25 cellular contexts compared by ENCODE assay signal in genomic region chr7:935321-936130, GRCh38. TPM values are rescaled to one million over a fixed set of nuclear protein-coding genes. Genes with fewer than 3 reads are reported as not detected.
DNase-seq lines count a peak whose midpoint lies in the region; ATAC-seq, FAIRE-seq and TF ChIP-seq lines count a peak whose summit lies in the region.
"Had no signal": no experiment of that assay in that cellular context is flagged by ENCODE, and none has a peak within 500 bp of the region (broad histone marks: within the 10 kb centered on the region; RNA-seq: fewer than 3 reads in every experiment).

No MANE protein-coding gene starts in this region.

- DNase-seq in right lobe of liver: peak in 2 of 3 donors; percentile 10 to 43
- no peak for DNase-seq in HepG2 (ENCODE audit: low spot score)
- DNase-seq in PC-9: no peak
- DNase-seq in iPS-NIHi11 (ENCODE audit: low spot score): peak; percentile 42
- DNase-seq in urothelium cell line (ENCODE audit: low spot score): no peak
- no peak for DNase-seq in activated CD8-positive, alpha-beta memory T cell treated with anti-CD3 and anti-CD28 coated beads, Interleukin-2, amount 50 U/mL, for 48 hours
- no peak for DNase-seq in NCI-H774 (lab: John Stamatoyannopoulos, UW)
- DNase-seq: CD4-positive, alpha-beta memory T cell; DMS153; immature natural killer cell; KG1; NCI-H1930; NK-92 treated with Interleukin-12 subunit alpha and Interleukin-12 subunit beta, amount 100 ng/mL, for 24 hours had no signal

- peaks cover 36% of the 10 kb centered on the region for H3F3A ChIP-seq in PC-9 (ENCODE audit: insufficient read depth, low read depth)

- no peak overlapping the region for H3K27ac ChIP-seq in right lobe of liver
- no peak overlapping the region for H3K27ac ChIP-seq in HepG2 (ENCODE audit: extremely low read length, insufficient read depth, low read length)
- H3K27ac ChIP-seq in PC-9: peak overlapping the region; percentile 89
- H3K27ac ChIP-seq: breast epithelium, heart right ventricle, thoracic aorta had no signal

- no peaks in the 10 kb centered on the region for H3K9me2 ChIP-seq in PC-9 (ENCODE audit: insufficient read depth)

- intact Hi-C loops in right lobe of liver (cut with DNase I): no loop called here
- intact Hi-C loops in HepG2 (cut with micrococcal nuclease; ENCODE audit: unreplicated experiment): no loop called here
- intact Hi-C loops in PC-9 (cut with micrococcal nuclease; ENCODE audit: unreplicated experiment): loop anchor here (1.0 kb wide), 3 partner anchors 10 to 18 kb away; no protein-coding TSS in a partner anchor

- no peaks in the 10 kb centered on the region for H3K27me3 ChIP-seq in right lobe of liver
- no peaks in the 10 kb centered on the region for H3K27me3 ChIP-seq in HepG2 (ENCODE audit: control insufficient read depth in 1 of 2, insufficient read depth in 2 of 2, low read length in 2 of 2)
- H3K27me3 ChIP-seq in PC-9 (ENCODE audit: insufficient read depth, low read depth): no peaks in the 10 kb centered on the region
- H3K27me3 ChIP-seq: breast epithelium, heart right ventricle had no signal

- no peaks in the 10 kb centered on the region for H3K9me3 ChIP-seq in right lobe of liver
- no peaks in the 10 kb centered on the region for H3K9me3 ChIP-seq in HepG2 (ENCODE audit: low read length)
- no peaks in the 10 kb centered on the region for H3K9me3 ChIP-seq in PC-9 (ENCODE audit: insufficient read depth, low read depth)
- H3K9me3 ChIP-seq: breast epithelium, thoracic aorta had no signal

- H3K36me3 ChIP-seq in right lobe of liver (no peaks in the 10 kb centered on the region), HepG2 (replicated peaks in 1 of 2; ENCODE audit: control insufficient read depth in 1 of 2, insufficient read depth in 2 of 2, low read length in 2 of 2) (no peaks in the 10 kb centered on the region), PC-9 (ENCODE audit: low read depth) (no peaks in the 10 kb centered on the region)
- H3K36me3 ChIP-seq: breast epithelium, thoracic aorta had no signal

- no CpG with 5 or more reads among the region's 54 CpGs for WGBS in right lobe of liver (ENCODE audit: insufficient coverage, low coverage, low lambda C conversion rate, missing lambda C conversion rate)
- WGBS in HepG2 (ENCODE audit: low lambda C conversion rate): 94% methylated on average over 27 of the region's 54 CpGs

- H3K4me2 ChIP-seq in HepG2 (ENCODE audit: low read depth, low read length) (no peak overlapping the region), PC-9 (peak overlapping the region; percentile 70)

- H3K9ac ChIP-seq in HepG2 (ENCODE audit: insufficient read depth, low read depth, low read length): no peak overlapping the region

- TF ChIP-seq EP300 in HepG2 (IDR thresholded peaks at IDR 0.05; ENCODE audit: low read depth in 2 of 2, low read length in 2 of 2): no peak
- no peak for TF ChIP-seq EP300 in HepG2 (CRISPR knock-in tag; IDR thresholded peaks at IDR 0.05; ENCODE audit: borderline replicate concordance)

- H3K4me1 ChIP-seq in right lobe of liver: no peaks in the 10 kb centered on the region
- H3K4me1 ChIP-seq in HepG2 (ENCODE audit: insufficient read depth, low read length): peaks cover 23% of the 10 kb centered on the region
- peaks cover 13% of the 10 kb centered on the region for H3K4me1 ChIP-seq in PC-9 (replicated peaks; ENCODE audit: insufficient read depth)
- H3K4me1 ChIP-seq: breast epithelium had no signal

- no peak overlapping the region for H3K4me3 ChIP-seq in right lobe of liver
- no peak overlapping the region for H3K4me3 ChIP-seq in HepG2 (replicated peaks in 1 of 3; ENCODE audit: insufficient read depth in 1 of 3, low read depth in 2 of 3, low read length in 3 of 3)
- no peak overlapping the region for H3K4me3 ChIP-seq in PC-9
- H3K4me3 ChIP-seq: breast epithelium, heart right ventricle, thoracic aorta had no signal

- in situ Hi-C loops in HepG2 (cut with HindIII; ENCODE audit: extremely low pct_ligation_motif_present, low pct_unique_long_range_greater_than_20kb): no loop called here

- FAIRE-seq in HepG2 (lab: Jason Lieb, UNC) (no peak), urothelium cell line (lab: Jason Lieb, UNC) (peak; percentile 40)
- FAIRE-seq: endothelial cell of umbilical vein, G401.6 had no signal

- no peak for TF ChIP-seq RAD21 in HepG2 (CRISPR knock-in tag; IDR thresholded peaks at IDR 0.05)

- no peaks in the 10 kb centered on the region for H4K20me1 ChIP-seq in HepG2 (ENCODE audit: insufficient read depth, low read length)
- no peaks in the 10 kb centered on the region for H4K20me1 ChIP-seq in PC-9 (ENCODE audit: insufficient read depth)

- BruUV-seq in HepG2 (replicated peaks; lab: Mats Ljungman, UMichigan) (no TSS peak), PC-9 (replicated peaks; lab: Mats Ljungman, UMichigan) (no TSS peak)

- no peak for TF ChIP-seq POLR2A in right lobe of liver (IDR thresholded peaks at IDR 0.05)
- no peak for TF ChIP-seq POLR2A in HepG2 (IDR thresholded peaks at IDR 0.05; ENCODE audit: insufficient read depth in 1 of 2, low read depth in 2 of 2, low read length in 2 of 2)

- CTCF ChIA-PET in HepG2 (lab: Yijun Ruan, JAX; ENCODE audit: low intra/inter-chr PET ratio, low total read pairs) (no interaction called here), PC-9 (lab: Charles Lee) (no interaction called here)

- POLR2A ChIA-PET in HepG2 (lab: Yijun Ruan, JAX) (no interaction called here), PC-9 (lab: Charles Lee; ENCODE audit: unreplicated experiment) (no interaction called here)

- no peaks in the 10 kb centered on the region for H3K79me2 ChIP-seq in HepG2 (ENCODE audit: insufficient read depth, low read length)
- H3K79me2 ChIP-seq in PC-9 (ENCODE audit: low read depth): no peaks in the 10 kb centered on the region

- peak in 1 of 4 donors; percentile 11 for ATAC-seq in right lobe of liver
- no peak for ATAC-seq in HepG2
- ATAC-seq in GM19467 (IDR thresholded peaks at IDR 0.05; ENCODE audit: unreplicated experiment): no peak

- TF ChIP-seq CTCF in right lobe of liver (IDR thresholded peaks at IDR 0.05): no peak
- no peak for TF ChIP-seq CTCF in HepG2 (CRISPR knock-in tag; IDR thresholded peaks at IDR 0.05)
- TF ChIP-seq CTCF in PC-9 (conservative IDR thresholded peaks at IDR 0.05): no peak

- H2AFZ ChIP-seq in HepG2 (ENCODE audit: low read length) (no peak overlapping the region), PC-9 (no peak overlapping the region)

RNA-seq across cellular contexts. Expression of gene ADAP1, which starts 19.0 kb away (rescaled TPM):
- total RNA-seq in right lobe of liver: 1 to 10 TPM; 1.4 to 4.2 (median 2.7) TPM
- 18.3 and 24.6 TPM in 2 replicates for total RNA-seq in HepG2 (2016; rRNA removed; fragmentation: Illumina TruSeq; extraction: Trizol)
- total RNA-seq in HepG2 (2016; cell fraction: cytosol; rRNA removed; fragmentation: Illumina TruSeq; extraction: Trizol; ENCODE audit: low read depth): 23.5 and 25.0 TPM in 2 replicates
- 16.6 and 27.2 TPM in 2 replicates for total RNA-seq in HepG2 (2016; cell fraction: insoluble cytoplasmic fraction; rRNA removed; fragmentation: Illumina TruSeq; extraction: Trizol)
- total RNA-seq in HepG2 (2016; cell fraction: membrane; rRNA removed; fragmentation: Illumina TruSeq; extraction: Trizol): 46.3 and 47.4 TPM in 2 replicates
- 13.2 TPM in 2 replicates for total RNA-seq in HepG2 (2016; cell fraction: nucleus; rRNA removed; fragmentation: Illumina TruSeq; extraction: Trizol)
- 10.5 and 15.0 TPM in 2 replicates for polyA plus RNA-seq in HepG2 (2011; rRNA removed)
- 11.8 and 14.5 TPM in 2 replicates for polyA plus RNA-seq in HepG2 (2011; cell fraction: cytosol; rRNA removed)
- polyA plus RNA-seq in HepG2 (2011; cell fraction: nucleus; rRNA removed): 19.8 and 24.0 TPM in 2 replicates
- polyA plus RNA-seq in HepG2 (2012): 15.3 and 21.4 TPM in 2 replicates
- 24.2 and 28.1 TPM in 2 replicates for polyA plus RNA-seq in HepG2 (2016; cell fraction: cytosol; fragmentation: Illumina TruSeq; extraction: Trizol; ENCODE audit: low read depth)
- polyA plus RNA-seq in HepG2 (2016; cell fraction: insoluble cytoplasmic fraction; fragmentation: Illumina TruSeq; extraction: Trizol; ENCODE audit: low read depth): 17.0 and 28.9 TPM in 2 replicates
- 45.2 and 45.4 TPM in 2 replicates for polyA plus RNA-seq in HepG2 (2016; cell fraction: membrane; fragmentation: Illumina TruSeq; extraction: Trizol; ENCODE audit: low read depth)
- 26.8 and 30.8 TPM in 2 replicates for polyA plus RNA-seq in HepG2 (2016; cell fraction: nucleus; fragmentation: Illumina TruSeq; extraction: Trizol; ENCODE audit: insufficient read depth, low read depth)
- 3.5 and 14.9 TPM in 2 replicates for polyA minus RNA-seq in HepG2 (2011; rRNA and poly(A)+ RNA removed; ENCODE audit: low replicate concordance)
- 7.5 and 11.2 TPM in 2 replicates for polyA minus RNA-seq in HepG2 (2011; cell fraction: cytosol; rRNA and poly(A)+ RNA removed)
- polyA minus RNA-seq in HepG2 (2011; cell fraction: nucleus; rRNA and poly(A)+ RNA removed): 5.2 and 7.6 TPM in 2 replicates
- 73.9 and 102 TPM in 2 replicates for total RNA-seq in PC-9 (2021)

RNA-seq across cellular contexts. Expression of gene COX19, which starts 39.8 kb away (rescaled TPM):
- total RNA-seq in right lobe of liver: 1 to 10 TPM; 3.2 to 6.5 (median 4.0) TPM
- total RNA-seq in HepG2 (2016; rRNA removed; fragmentation: Illumina TruSeq; extraction: Trizol): 6.5 and 11.5 TPM in 2 replicates
- 2.6 and 3.0 TPM in 2 replicates for total RNA-seq in HepG2 (2016; cell fraction: cytosol; rRNA removed; fragmentation: Illumina TruSeq; extraction: Trizol; ENCODE audit: low read depth)
- total RNA-seq in HepG2 (2016; cell fraction: insoluble cytoplasmic fraction; rRNA removed; fragmentation: Illumina TruSeq; extraction: Trizol): 7.4 and 15.2 TPM in 2 replicates
- 7.6 and 8.2 TPM in 2 replicates for total RNA-seq in HepG2 (2016; cell fraction: membrane; rRNA removed; fragmentation: Illumina TruSeq; extraction: Trizol)
- 21.5 and 23.4 TPM in 2 replicates for total RNA-seq in HepG2 (2016; cell fraction: nucleus; rRNA removed; fragmentation: Illumina TruSeq; extraction: Trizol)
- polyA plus RNA-seq in HepG2 (2011; rRNA removed): 21.0 and 21.7 TPM in 2 replicates
- 12.5 and 14.3 TPM in 2 replicates for polyA plus RNA-seq in HepG2 (2011; cell fraction: cytosol; rRNA removed)
- polyA plus RNA-seq in HepG2 (2011; cell fraction: nucleus; rRNA removed): 59.5 and 79.7 TPM in 2 replicates
- 14.5 and 16.2 TPM in 2 replicates for polyA plus RNA-seq in HepG2 (2012)
- polyA plus RNA-seq in HepG2 (2016; cell fraction: cytosol; fragmentation: Illumina TruSeq; extraction: Trizol; ENCODE audit: low read depth): 2.2 and 2.3 TPM in 2 replicates
- polyA plus RNA-seq in HepG2 (2016; cell fraction: insoluble cytoplasmic fraction; fragmentation: Illumina TruSeq; extraction: Trizol; ENCODE audit: low read depth): 11.0 and 11.3 TPM in 2 replicates
- polyA plus RNA-seq in HepG2 (2016; cell fraction: membrane; fragmentation: Illumina TruSeq; extraction: Trizol; ENCODE audit: low read depth): 3.6 and 3.8 TPM in 2 replicates
- polyA plus RNA-seq in HepG2 (2016; cell fraction: nucleus; fragmentation: Illumina TruSeq; extraction: Trizol; ENCODE audit: insufficient read depth, low read depth): 32.8 and 35.0 TPM in 2 replicates
- polyA minus RNA-seq in HepG2 (2011; rRNA and poly(A)+ RNA removed; ENCODE audit: low replicate concordance): 12.8 and 23.5 TPM in 2 replicates
- polyA minus RNA-seq in HepG2 (2011; cell fraction: cytosol; rRNA and poly(A)+ RNA removed): 3.6 and 5.4 TPM in 2 replicates
- polyA minus RNA-seq in HepG2 (2011; cell fraction: nucleus; rRNA and poly(A)+ RNA removed): 50.6 and 61.9 TPM in 2 replicates
- total RNA-seq in PC-9 (2021): 28.9 and 29.3 TPM in 2 replicates

RNA-seq across cellular contexts. Expression of gene CYP2W1, which starts 47.5 kb away (rescaled TPM):
- total RNA-seq in right lobe of liver: not detected
- 11.7 and 31.7 TPM in 2 replicates for total RNA-seq in HepG2 (2016; rRNA removed; fragmentation: Illumina TruSeq; extraction: Trizol)
- 6.8 and 8.3 TPM in 2 replicates for total RNA-seq in HepG2 (2016; cell fraction: cytosol; rRNA removed; fragmentation: Illumina TruSeq; extraction: Trizol; ENCODE audit: low read depth)
- 10.2 and 31.7 TPM in 2 replicates for total RNA-seq in HepG2 (2016; cell fraction: insoluble cytoplasmic fraction; rRNA removed; fragmentation: Illumina TruSeq; extraction: Trizol)
- 10.9 and 11.0 TPM in 2 replicates for total RNA-seq in HepG2 (2016; cell fraction: membrane; rRNA removed; fragmentation: Illumina TruSeq; extraction: Trizol)
- total RNA-seq in HepG2 (2016; cell fraction: nucleus; rRNA removed; fragmentation: Illumina TruSeq; extraction: Trizol): 35.8 and 47.0 TPM in 2 replicates
- 19.5 and 32.7 TPM in 2 replicates for polyA plus RNA-seq in HepG2 (2011; rRNA removed)
- polyA plus RNA-seq in HepG2 (2011; cell fraction: cytosol; rRNA removed): 9.5 and 22.3 TPM in 2 replicates
- 171 and 205 TPM in 2 replicates for polyA plus RNA-seq in HepG2 (2011; cell fraction: nucleus; rRNA removed)
- 20.0 and 28.3 TPM in 2 replicates for polyA plus RNA-seq in HepG2 (2012)
- polyA plus RNA-seq in HepG2 (2016; cell fraction: cytosol; fragmentation: Illumina TruSeq; extraction: Trizol; ENCODE audit: low read depth): 5.5 and 6.2 TPM in 2 replicates
- polyA plus RNA-seq in HepG2 (2016; cell fraction: insoluble cytoplasmic fraction; fragmentation: Illumina TruSeq; extraction: Trizol; ENCODE audit: low read depth): 14.3 and 20.7 TPM in 2 replicates
- polyA plus RNA-seq in HepG2 (2016; cell fraction: membrane; fragmentation: Illumina TruSeq; extraction: Trizol; ENCODE audit: low read depth): 8.5 and 9.6 TPM in 2 replicates
- polyA plus RNA-seq in HepG2 (2016; cell fraction: nucleus; fragmentation: Illumina TruSeq; extraction: Trizol; ENCODE audit: insufficient read depth, low read depth): 135 and 137 TPM in 2 replicates
- polyA minus RNA-seq in HepG2 (2011; rRNA and poly(A)+ RNA removed; ENCODE audit: low replicate concordance): 66.3 TPM in 1 of 2 replicates, not detected in the other
- 26.5 and 32.3 TPM in 2 replicates for polyA minus RNA-seq in HepG2 (2011; cell fraction: cytosol; rRNA and poly(A)+ RNA removed)
- polyA minus RNA-seq in HepG2 (2011; cell fraction: nucleus; rRNA and poly(A)+ RNA removed): 88.4 and 113 TPM in 2 replicates
- 0.63 TPM in 1 of 2 replicates, not detected in the other for total RNA-seq in PC-9 (2021)
- total RNA-seq: activated CD4-positive, alpha-beta T cell treated with anti-CD3 and anti-CD28 coated beads for 36 hours; activated CD8-positive, alpha-beta memory T cell treated with anti-CD3 and anti-CD28 coated beads, Interleukin-2, amount 10 ng/mL, durations not matched to agents 7 days and 5 days; activated T-helper 2 cell treated with anti-CD3 and anti-CD28 coated beads, Interferon-gamma antibody, Interleukin-2, Interleukin-4, amounts not matched to agents 10 μg/mL and 5 μg/mL and 100 μg/mL, durations not matched to agents 14 hours and 24 hours and 36 hours; breast epithelium; CD4-positive, alpha-beta memory T cell; endothelial cell of umbilical vein; heart right ventricle; lung microvascular endothelial cell; osteoblast; thoracic aorta had no signal
- polyA plus RNA-seq: AG04450; CD4-positive, alpha-beta memory T cell; endothelial cell of umbilical vein; heart right ventricle; immature natural killer cell had no signal

RNA-seq across cellular contexts. Expression of gene GET4, which starts 59.2 kb away (rescaled TPM):
- total RNA-seq in right lobe of liver: 10 to 100 TPM; 15.6 to 38.3 (median 28.3) TPM
- total RNA-seq in HepG2 (2016; rRNA removed; fragmentation: Illumina TruSeq; extraction: Trizol): 28.2 and 31.6 TPM in 2 replicates
- 7.8 and 8.0 TPM in 2 replicates for total RNA-seq in HepG2 (2016; cell fraction: cytosol; rRNA removed; fragmentation: Illumina TruSeq; extraction: Trizol; ENCODE audit: low read depth)
- total RNA-seq in HepG2 (2016; cell fraction: insoluble cytoplasmic fraction; rRNA removed; fragmentation: Illumina TruSeq; extraction: Trizol): 27.8 and 31.5 TPM in 2 replicates
- 18.9 and 22.1 TPM in 2 replicates for total RNA-seq in HepG2 (2016; cell fraction: membrane; rRNA removed; fragmentation: Illumina TruSeq; extraction: Trizol)
- 26.6 and 28.2 TPM in 2 replicates for total RNA-seq in HepG2 (2016; cell fraction: nucleus; rRNA removed; fragmentation: Illumina TruSeq; extraction: Trizol)
- 35.2 and 44.4 TPM in 2 replicates for polyA plus RNA-seq in HepG2 (2011; rRNA removed)
- polyA plus RNA-seq in HepG2 (2011; cell fraction: cytosol; rRNA removed): 32.6 and 49.3 TPM in 2 replicates
- polyA plus RNA-seq in HepG2 (2011; cell fraction: nucleus; rRNA removed): 186 and 201 TPM in 2 replicates
- polyA plus RNA-seq in HepG2 (2012): 33.0 and 39.4 TPM in 2 replicates
- 13.8 and 16.4 TPM in 2 replicates for polyA plus RNA-seq in HepG2 (2016; cell fraction: cytosol; fragmentation: Illumina TruSeq; extraction: Trizol; ENCODE audit: low read depth)
- 49.1 and 51.2 TPM in 2 replicates for polyA plus RNA-seq in HepG2 (2016; cell fraction: insoluble cytoplasmic fraction; fragmentation: Illumina TruSeq; extraction: Trizol; ENCODE audit: low read depth)
- polyA plus RNA-seq in HepG2 (2016; cell fraction: membrane; fragmentation: Illumina TruSeq; extraction: Trizol; ENCODE audit: low read depth): 21.9 and 26.3 TPM in 2 replicates
- polyA plus RNA-seq in HepG2 (2016; cell fraction: nucleus; fragmentation: Illumina TruSeq; extraction: Trizol; ENCODE audit: insufficient read depth, low read depth): 111 and 112 TPM in 2 replicates
- 16.3 and 17.4 TPM in 2 replicates for polyA minus RNA-seq in HepG2 (2011; rRNA and poly(A)+ RNA removed; ENCODE audit: low replicate concordance)
- polyA minus RNA-seq in HepG2 (2011; cell fraction: cytosol; rRNA and poly(A)+ RNA removed): 9.7 and 12.6 TPM in 2 replicates
- 19.2 and 26.4 TPM in 2 replicates for polyA minus RNA-seq in HepG2 (2011; cell fraction: nucleus; rRNA and poly(A)+ RNA removed)
- 120 and 166 TPM in 2 replicates for total RNA-seq in PC-9 (2021)

Comparison
In these comparisons a context has a peak if more than half of its experiments do, and no peak if none do; other contexts are left out.
1. DNase-seq: peak in right lobe of liver (2 of 3) and iPS-NIHi11 (single experiment); none in HepG2 (single experiment), PC-9 (0 of 2), urothelium cell line (single experiment), activated CD8-positive, alpha-beta memory T cell treated with anti-CD3 and anti-CD28 coated beads, Interleukin-2, amount 50 U/mL, for 48 hours (single experiment) and NCI-H774 (single experiment).